In the genomic region with DNA sequence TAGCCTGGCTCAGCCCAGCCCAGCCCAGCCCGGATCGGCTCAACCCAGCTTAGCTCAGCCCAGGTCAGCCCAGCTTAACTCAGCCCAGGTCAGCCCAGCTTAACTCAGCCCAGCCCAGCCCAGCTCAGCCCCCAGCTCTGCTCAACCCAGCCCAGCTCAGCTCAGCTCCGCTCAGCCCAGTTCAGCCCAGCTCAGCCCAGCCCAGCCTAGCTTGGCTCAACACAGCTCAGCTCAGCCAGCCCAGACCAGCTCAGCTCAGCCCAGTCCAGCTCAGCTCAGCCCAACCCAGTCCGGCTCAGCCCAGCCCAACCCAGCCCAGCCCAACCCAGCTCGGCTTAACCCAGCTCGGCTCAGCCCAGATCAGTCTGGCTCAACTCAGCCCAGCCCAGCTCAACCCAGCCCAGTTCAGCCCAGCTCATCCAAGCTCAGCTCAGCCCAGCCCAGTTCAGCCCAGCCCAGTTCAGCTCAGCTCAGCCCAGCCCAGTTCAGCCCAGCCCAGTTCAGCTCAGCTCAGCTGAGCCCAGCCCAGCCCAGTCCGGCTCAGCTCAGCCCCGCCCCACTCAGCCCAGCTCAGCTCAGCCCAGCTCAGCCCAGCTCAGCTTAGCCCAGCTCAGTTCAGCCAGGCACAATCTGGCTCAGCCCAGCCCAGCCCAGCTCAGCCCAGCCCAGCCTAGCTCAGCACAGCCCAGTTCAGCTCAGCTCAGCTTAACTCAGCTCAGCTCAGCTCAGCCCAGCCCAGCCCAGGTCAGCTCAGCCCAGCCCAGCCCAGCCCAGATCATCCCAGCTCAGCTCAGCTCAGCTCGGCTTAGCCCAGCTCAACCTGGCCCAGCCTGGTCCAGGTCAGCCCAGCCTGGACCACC, we compare ENCODE assay signal across 9 cellular contexts.
DNase-seq lines count a peak whose midpoint lies in the region; ATAC-seq and TF ChIP-seq lines count a peak whose summit lies in the region.
"Had no signal": no experiment of that assay in that cellular context is flagged by ENCODE, and none has a peak within 500 bp of the region (broad histone marks: within the 10 kb centered on the region; RNA-seq: fewer than 3 reads in every experiment).

No MANE protein-coding gene starts in this region.

- H3K4me3 ChIP-seq in prostate gland, result no peak overlapping the region

- TF ChIP-seq CTCF in prostate gland (IDR thresholded peaks at IDR 0.05) (no peak), GM13977 (IDR thresholded peaks at IDR 0.05; ENCODE audit: extremely low read depth, insufficient read depth, missing control alignments) (no peak)

- H3K9me3 Mint-ChIP-seq in activated T-cell treated with anti-CD3 and anti-CD28 coated beads, Interleukin-2, amount 50 U/mL, for 4 hours, result no peaks in the 10 kb centered on the region
- no peaks in the 10 kb centered on the region for H3K9me3 Mint-ChIP-seq in memory B cell

- H3K36me3 ChIP-seq in prostate gland, result no peaks in the 10 kb centered on the region

- H3K9me3 ChIP-seq in prostate gland, result no peaks in the 10 kb centered on the region

- peak; percentile 9 to 25 for ATAC-seq in activated T-cell treated with anti-CD3 and anti-CD28 coated beads, Interleukin-2, amount 50 U/mL, for 4 hours
- peak; percentile 11 for ATAC-seq in memory B cell (ENCODE audit: low read depth)
- ATAC-seq: Panc1 had no signal

- H3K4me1 ChIP-seq in prostate gland (replicated peaks), result no peaks in the 10 kb centered on the region

- H3K27ac ChIP-seq in prostate gland, result no peak overlapping the region

- TF ChIP-seq POLR2A in GM19193 (IDR thresholded peaks at IDR 0.05; ENCODE audit: extremely low read depth, insufficient read depth, insufficient read length) (peak; percentile 62), prostate gland (IDR thresholded peaks at IDR 0.05) (no peak)

- no peaks in the 10 kb centered on the region for H3K27me3 ChIP-seq in prostate gland (replicated peaks; ENCODE audit: insufficient read depth)

- DNase-seq in 8988T (peak; percentile 1), memory B cell (ENCODE audit: low spot score in 2 of 2) (no peak), prostate gland (ENCODE audit: low spot score) (no peak), NCI-H128 (lab: John Stamatoyannopoulos, UW; ENCODE audit: unreplicated experiment) (no peak), GM13977 (ENCODE audit: low spot score) (no peak), iPS-NIHi7 (ENCODE audit: extremely low spot score) (no peak)
- peak; percentile 4 for DNase-seq in activated T-cell treated with anti-CD3 and anti-CD28 coated beads, Interleukin-2, amount 50 U/mL, for 4 hours

- H3K4me1 Mint-ChIP-seq in activated T-cell treated with anti-CD3 and anti-CD28 coated beads, Interleukin-2, amount 50 U/mL, for 4 hours (ENCODE audit: low read depth), result peaks cover 32% of the 10 kb centered on the region
- peaks cover 14% of the 10 kb centered on the region for H3K4me1 Mint-ChIP-seq in memory B cell

- H3K27ac Mint-ChIP-seq in memory B cell, result peak overlapping the region; percentile 63

- peak overlapping the region; percentile 78 for H3K4me3 Mint-ChIP-seq in activated T-cell treated with anti-CD3 and anti-CD28 coated beads, Interleukin-2, amount 50 U/mL, for 4 hours
- peak overlapping the region; percentile 90 for H3K4me3 Mint-ChIP-seq in memory B cell

- H3K27me3 Mint-ChIP-seq in activated T-cell treated with anti-CD3 and anti-CD28 coated beads, Interleukin-2, amount 50 U/mL, for 4 hours (ENCODE audit: low read depth), result peaks cover 15% of the 10 kb centered on the region
- H3K27me3 Mint-ChIP-seq in memory B cell, result no peaks in the 10 kb centered on the region

- intact Hi-C loops in prostate gland (cut with DNase I), result no loop called here

- WGBS in prostate gland, result 80% methylated on average over 9 of the region's 9 CpGs

- in situ Hi-C loops in GM13977 (cut with MboI; ENCODE audit: low pct_unique_long_range_greater_than_20kb, low sequenced_read_pairs, unreplicated experiment), result loop anchor here (25.0 kb wide), 1 partner anchor 146 kb away; no protein-coding TSS in a partner anchor

- no peaks in the 10 kb centered on the region for H3K36me3 Mint-ChIP-seq in activated T-cell treated with anti-CD3 and anti-CD28 coated beads, Interleukin-2, amount 50 U/mL, for 4 hours (ENCODE audit: insufficient read depth)
- peaks cover 43% of the 10 kb centered on the region for H3K36me3 Mint-ChIP-seq in memory B cell

Comparison
In these comparisons a context has a peak if more than half of its experiments do, and no peak if none do; other contexts are left out.
1. DNase-seq: peak in 8988T (single experiment) and activated T-cell treated with anti-CD3 and anti-CD28 coated beads, Interleukin-2, amount 50 U/mL, for 4 hours (single experiment); none in memory B cell (0 of 2), prostate gland (single experiment), NCI-H128 (single experiment), GM13977 (single experiment) and iPS-NIHi7 (single experiment).